ENCODE assay signal across 8 cellular contexts in the genomic region with DNA sequence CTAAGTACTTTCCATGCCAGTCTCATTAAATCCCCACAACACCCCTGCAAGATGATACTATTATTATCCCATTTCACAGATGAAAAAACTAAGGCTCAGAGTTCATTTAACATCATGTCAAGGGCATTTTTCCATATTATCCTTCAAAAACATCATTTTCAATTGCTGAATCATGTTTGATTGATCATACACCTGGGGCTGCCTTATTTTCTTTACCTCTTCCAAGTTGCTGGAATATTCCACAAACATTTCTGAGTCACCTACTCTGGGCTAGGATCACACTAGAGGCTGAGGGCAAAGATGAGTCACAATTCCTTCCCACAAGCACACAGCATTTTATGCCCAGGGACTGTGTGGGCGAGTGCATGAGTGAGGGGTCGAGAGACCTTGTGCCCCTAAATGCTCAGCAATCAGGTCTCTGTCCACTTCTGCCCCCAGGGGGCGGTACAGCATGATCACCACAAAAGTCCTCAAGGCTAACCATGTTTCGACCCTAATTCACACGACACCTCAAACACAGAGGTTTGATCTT. TPM values are rescaled to one million over a fixed set of nuclear protein-coding genes. Genes with fewer than 3 reads are reported as not detected.
DNase-seq lines count a peak whose midpoint lies in the region; ATAC-seq and TF ChIP-seq lines count a peak whose summit lies in the region.

No MANE protein-coding gene starts in this region.

- intact Hi-C loops in Panc1 (cut with micrococcal nuclease; ENCODE audit: unreplicated experiment): no loop called here
- intact Hi-C loops in upper lobe of right lung (cut with DNase I): no loop called here

- TF ChIP-seq CTCF in Panc1 (IDR thresholded peaks at IDR 0.05): no peak; the same call in 1 of the 2 replicates
- peak; percentile 44 for TF ChIP-seq CTCF in kidney epithelial cell (IDR thresholded peaks at IDR 0.05; ENCODE audit: insufficient read depth, low read length, poor library complexity, severe bottlenecking)
- TF ChIP-seq CTCF in upper lobe of right lung (IDR thresholded peaks at IDR 0.05): peak; percentile 57

- ATAC-seq in Panc1 (peak; percentile 68; the same call in 1 of the 2 replicates), upper lobe of right lung (peak; percentile 31)

- CTCF ChIA-PET in Panc1 (lab: Charles Lee): interaction anchor here (0.6 to 1.0 kb wide), 2 partner anchors 14 to 18 kb away, joined by 3 to 8 read pairs; a partner anchor contains a TSS

- H3K27ac Mint-ChIP-seq in activated naive CD8-positive, alpha-beta T cell: peak overlapping the region; percentile 58

- H3K27ac ChIP-seq in Panc1 (ENCODE audit: low read length) (peak overlapping the region; percentile 14; the same call in 1 of the 2 replicates), upper lobe of right lung (no peak overlapping the region)

- H3K36me3 ChIP-seq in Panc1 (ENCODE audit: control insufficient read depth, insufficient read depth, low read length): no peaks in the 10 kb centered on the region
- H3K36me3 ChIP-seq in kidney epithelial cell (ENCODE audit: control insufficient read depth, insufficient read depth, low read length): no peaks in the 10 kb centered on the region
- H3K36me3 ChIP-seq in upper lobe of right lung: no peaks in the 10 kb centered on the region

- no peaks in the 10 kb centered on the region for H3K36me3 Mint-ChIP-seq in activated naive CD8-positive, alpha-beta T cell

- no peaks in the 10 kb centered on the region for H3K9me3 Mint-ChIP-seq in activated naive CD8-positive, alpha-beta T cell (ENCODE audit: low read depth)

- H3K4me3 ChIP-seq in Panc1 (ENCODE audit: low read depth in 2 of 2, low read length in 2 of 2): no peak overlapping the region
- no peak overlapping the region for H3K4me3 ChIP-seq in kidney epithelial cell (ENCODE audit: low read depth, low read length)
- no peak overlapping the region for H3K4me3 ChIP-seq in upper lobe of right lung

- DNase-seq in NK-92 treated with Interleukin-12 subunit alpha and Interleukin-12 subunit beta, amount 100 ng/mL, for 24 hours (lab: John Stamatoyannopoulos, UW): peak; percentile 30
- DNase-seq in NK-92 (lab: John Stamatoyannopoulos, UW; ENCODE audit: unreplicated experiment) (no peak), Panc1 (ENCODE audit: low read depth, low spot score) (no peak), kidney epithelial cell (ENCODE audit: low read depth) (peak; percentile 90), upper lobe of right lung (no peak), cerebellum (ENCODE audit: low spot score) (no peak), inferior parietal cortex (ENCODE audit: extremely low spot score) (no peak)

- peaks cover 31% of the 10 kb centered on the region for H3K4me1 Mint-ChIP-seq in activated naive CD8-positive, alpha-beta T cell (ENCODE audit: low read depth)

- no peaks in the 10 kb centered on the region for H3K27me3 Mint-ChIP-seq in activated naive CD8-positive, alpha-beta T cell

- in situ Hi-C loops in Panc1 (cut with HindIII; ENCODE audit: low pct_unique_long_range_greater_than_20kb, low sequenced_read_pairs): no loop called here

- H3K4me1 ChIP-seq in Panc1 (ENCODE audit: control insufficient read depth, insufficient read depth, low read length) (peaks cover 17% of the 10 kb centered on the region), upper lobe of right lung (peaks cover 13% of the 10 kb centered on the region)

- H3K9me3 ChIP-seq in Panc1 (ENCODE audit: control insufficient read depth, insufficient read depth, low read depth, low read length): no peaks in the 10 kb centered on the region
- no peaks in the 10 kb centered on the region for H3K9me3 ChIP-seq in upper lobe of right lung

- BruUV-seq in Panc1 (replicated peaks; lab: Mats Ljungman, UMichigan): no TSS peak

- POLR2A ChIA-PET in Panc1 (lab: Charles Lee): interaction anchor here (0.6 kb wide), 1 partner anchor 89 kb away, joined by 4 read pairs; no protein-coding TSS in a partner anchor

- no peak overlapping the region for H3K4me3 Mint-ChIP-seq in activated naive CD8-positive, alpha-beta T cell

- H3K27me3 ChIP-seq in Panc1 (ENCODE audit: control insufficient read depth, insufficient read depth, low read length) (no peaks in the 10 kb centered on the region), kidney epithelial cell (ENCODE audit: control insufficient read depth, insufficient read depth, low read length) (no peaks in the 10 kb centered on the region), upper lobe of right lung (no peaks in the 10 kb centered on the region)

RNA-seq across cellular contexts. Expression of a gene that starts 14.1 kb away (rescaled TPM):
- total RNA-seq in Panc1 (2021; ENCODE audit: unreplicated experiment) (not detected), kidney epithelial cell (not detected in 2 replicates), upper lobe of right lung (43.8 TPM), cerebellum (1.1 TPM)
- polyA plus RNA-seq in Panc1 (2012; ENCODE audit: insufficient read length): not detected

RNA-seq across cellular contexts. Expression of a gene that starts 21.7 kb away (rescaled TPM):
- total RNA-seq in Panc1 (2021; ENCODE audit: unreplicated experiment) (0.41 TPM), kidney epithelial cell (0.34 and 0.42 TPM in 2 replicates), upper lobe of right lung (31.9 TPM), cerebellum (1.2 TPM)
- polyA plus RNA-seq in Panc1 (2012; ENCODE audit: insufficient read length): 0.42 TPM

RNA-seq across cellular contexts. Expression of a gene that starts 49.6 kb away (rescaled TPM):
- total RNA-seq in Panc1 (2021; ENCODE audit: unreplicated experiment) (66.1 TPM), kidney epithelial cell (134 and 136 TPM in 2 replicates), upper lobe of right lung (138 TPM), cerebellum (40.1 TPM)
- polyA plus RNA-seq in Panc1 (2012; ENCODE audit: insufficient read length): 42.5 TPM

RNA-seq across cellular contexts. Expression of a gene that starts 51.0 kb away (rescaled TPM):
- total RNA-seq in Panc1 (2021; ENCODE audit: unreplicated experiment): 55.9 TPM
- polyA plus RNA-seq in Panc1 (2012; ENCODE audit: insufficient read length): 48.9 TPM
- 40.3 and 56.0 TPM in 2 replicates for total RNA-seq in kidney epithelial cell
- 44.8 TPM for total RNA-seq in upper lobe of right lung
- 112 TPM for total RNA-seq in cerebellum

Comparison
In these comparisons a context has a peak if more than half of its experiments do, and no peak if none do; other contexts are left out.
1. DNase-seq: peak in NK-92 treated with Interleukin-12 subunit alpha and Interleukin-12 subunit beta, amount 100 ng/mL, for 24 hours (single experiment) and kidney epithelial cell (single experiment); none in NK-92 (single experiment), Panc1 (single experiment), upper lobe of right lung (single experiment), cerebellum (single experiment) and inferior parietal cortex (single experiment).
2. RNA of a gene that starts 14.1 kb away (total RNA-seq): 43.8 TPM in upper lobe of right lung (single experiment); 1.1 TPM in cerebellum (single experiment), not detected in Panc1 (single experiment) and not detected in kidney epithelial cell; every median in the first group is over 10 times any median in the second.
3. RNA of a gene that starts 21.7 kb away (total RNA-seq): 31.9 TPM in upper lobe of right lung (single experiment); 1.2 TPM in cerebellum (single experiment), 0.34 to 0.42 TPM in kidney epithelial cell and 0.41 TPM in Panc1 (single experiment); every median in the first group is over 10 times any median in the second.